16 cellular contexts compared by ENCODE assay signal in the genomic region with DNA sequence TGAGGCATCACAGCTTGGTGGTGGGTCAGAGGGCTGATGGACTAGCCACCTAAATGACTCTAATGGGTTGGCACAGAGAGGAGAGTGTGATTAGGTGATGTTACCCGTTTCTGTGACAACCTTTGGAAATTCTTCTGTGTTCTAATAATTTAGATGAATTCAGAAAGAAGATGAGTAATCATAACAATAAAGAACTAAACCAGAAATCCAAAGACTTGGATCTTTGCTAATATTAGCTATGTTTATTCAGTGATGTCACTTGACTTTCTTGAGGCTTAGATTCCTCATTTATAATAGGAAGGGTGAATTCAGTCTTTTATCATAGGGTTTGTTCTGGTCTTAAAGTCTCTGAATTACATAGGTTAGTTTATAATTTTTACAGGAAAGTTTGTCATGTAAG. TPM values are rescaled to one million over a fixed set of nuclear protein-coding genes. Genes with fewer than 3 reads are reported as not detected.
DNase-seq lines count a peak whose midpoint lies in the region; ATAC-seq, FAIRE-seq and TF ChIP-seq lines count a peak whose summit lies in the region.
"Had no signal": no experiment of that assay in that cellular context is flagged by ENCODE, and none has a peak within 500 bp of the region (broad histone marks: within the 10 kb centered on the region; RNA-seq: fewer than 3 reads in every experiment).

No MANE protein-coding gene starts in this region.

- peak overlapping the region; percentile 77 for H3K4me2 ChIP-seq in PC-3 (ENCODE audit: low read length)
- H3K4me2 ChIP-seq in keratinocyte (ENCODE audit: control insufficient read depth, extremely low read depth, insufficient read depth, low read depth, low read length), result peak overlapping the region; percentile 64
- H3K4me2 ChIP-seq: SK-N-SH had no signal

- no peaks in the 10 kb centered on the region for H3K27me3 ChIP-seq in ACC112 (ENCODE audit: insufficient read depth, low read length)
- H3K27me3 ChIP-seq in PC-3 (ENCODE audit: low read length), result no peaks in the 10 kb centered on the region
- H3K27me3 ChIP-seq in keratinocyte (ENCODE audit: control insufficient read depth, extremely low read depth, insufficient read depth, low read length), result no peaks in the 10 kb centered on the region

- DNase-seq in PC-3 (peak; percentile 74), epithelial cell of esophagus (ENCODE audit: low read depth) (peak; percentile 57), keratinocyte (ENCODE audit: low read depth, low spot score) (no peak), T-helper 2 cell (no peak), HuH-7.5 (ENCODE audit: low spot score) (no peak)
- DNase-seq: GF-D8, GOT3, NCI-H1105, NCI-H1694, Right ventricle myocardium superior, SK-N-SH had no signal

- H4K20me1 ChIP-seq in PC-3 (ENCODE audit: low read length) (no peaks in the 10 kb centered on the region), keratinocyte (ENCODE audit: control insufficient read depth, extremely low read depth, insufficient read depth, low read length) (no peaks in the 10 kb centered on the region)

- H2AFZ ChIP-seq in ACC112 (ENCODE audit: low read length, unreplicated experiment) (no peak overlapping the region), PC-3 (ENCODE audit: low read length) (no peak overlapping the region), keratinocyte (ENCODE audit: control insufficient read depth, low read length) (no peak overlapping the region)

- FAIRE-seq in keratinocyte (lab: Jason Lieb, UNC), result peak; percentile 63
- FAIRE-seq: RCC 7860 had no signal

- H3K4me1 ChIP-seq in ACC112 (ENCODE audit: control insufficient read depth, insufficient read depth, low read length, unreplicated experiment) (peaks cover 32% of the 10 kb centered on the region), PC-3 (ENCODE audit: insufficient read depth, low read length) (peaks cover 56% of the 10 kb centered on the region), keratinocyte (ENCODE audit: control insufficient read depth, extremely low read depth, insufficient read depth, low read length) (peaks cover 76% of the 10 kb centered on the region)

- H3K9me3 ChIP-seq in PC-3 (ENCODE audit: low read length) (no peaks in the 10 kb centered on the region), keratinocyte (ENCODE audit: control insufficient read depth, low read depth, low read length) (no peaks in the 10 kb centered on the region)
- H3K9me3 ChIP-seq: SK-N-SH had no signal

- no peaks in the 10 kb centered on the region for H3K9me2 ChIP-seq in PC-3 (replicated peaks; ENCODE audit: low read length)
- H3K9me2 ChIP-seq: SK-N-SH had no signal

- peak overlapping the region; percentile 54 for H3K27ac ChIP-seq in ACC112 (ENCODE audit: low read depth, low read length)
- H3K27ac ChIP-seq in PC-3 (ENCODE audit: low read length), result peak overlapping the region; percentile 81
- H3K27ac ChIP-seq in keratinocyte (ENCODE audit: control insufficient read depth, insufficient read depth, low read length), result peak overlapping the region; percentile 92
- H3K27ac ChIP-seq: 22Rv1 had no signal

- no peak for TF ChIP-seq CTCF in PC-3 (conservative IDR thresholded peaks at IDR 0.05; ENCODE audit: low read depth, low read length)
- TF ChIP-seq CTCF in epithelial cell of esophagus (IDR thresholded peaks at IDR 0.05; ENCODE audit: insufficient read depth, low read depth, low read length, missing control alignments), result no peak
- no peak for TF ChIP-seq CTCF in keratinocyte (optimal IDR thresholded peaks at IDR 0.05 in 1 of 3, IDR thresholded peaks at IDR 0.05 in 1 of 3, conservative IDR thresholded peaks at IDR 0.05 in 1 of 3; ENCODE audit: extremely low read depth in 1 of 3, insufficient read depth in 2 of 3, low read length in 3 of 3)

- dilution Hi-C loops in keratinocyte (cut with MboI; ENCODE audit: extremely low pct_ligation_motif_present, low sequenced_read_pairs), result no loop called here

- CTCF ChIA-PET in PC-3 (lab: Charles Lee), result interaction anchor here (2.9 kb wide), 1 partner anchor 19 kb away, joined by 7 read pairs; a partner anchor contains a TSS

- POLR2A ChIA-PET in PC-3 (lab: Charles Lee; ENCODE audit: unreplicated experiment), result interaction anchor here (0.7 kb wide), 1 partner anchor 228 kb away, joined by 4 read pairs; no protein-coding TSS in a partner anchor

- no TSS peak for BruUV-seq in PC-3 (replicated peaks; lab: Mats Ljungman, UMichigan)

- no peak overlapping the region for H3K4me3 ChIP-seq in ACC112 (ENCODE audit: low read depth, low read length)
- peak overlapping the region; percentile 34 for H3K4me3 ChIP-seq in PC-3 (ENCODE audit: low read length)
- H3K4me3 ChIP-seq in epithelial cell of esophagus (ENCODE audit: low read length), result no peak overlapping the region
- H3K4me3 ChIP-seq in keratinocyte (ENCODE audit: control insufficient read depth in 2 of 3, extremely low read depth in 1 of 3, insufficient read depth in 2 of 3, low read depth in 1 of 3, low read length in 3 of 3), result peak overlapping the region in 1 of 3 experiments; percentile 8

- no peak overlapping the region for H3K9ac ChIP-seq in PC-3 (ENCODE audit: low read length)
- H3K9ac ChIP-seq in keratinocyte (ENCODE audit: control insufficient read depth, extremely low read depth, insufficient read depth, low read length), result peak overlapping the region; percentile 53
- H3K9ac ChIP-seq: SK-N-SH had no signal

- H3K36me3 ChIP-seq in ACC112 (ENCODE audit: insufficient read depth, low read length) (no peaks in the 10 kb centered on the region), PC-3 (ENCODE audit: low read depth, low read length) (no peaks in the 10 kb centered on the region), keratinocyte (ENCODE audit: control insufficient read depth in 2 of 2, extremely low read depth in 1 of 2, insufficient read depth in 2 of 2, low read length in 2 of 2) (no peaks in the 10 kb centered on the region)

- ATAC-seq in PC-3 (peak; percentile 38), GM21717 (IDR thresholded peaks at IDR 0.05; ENCODE audit: unreplicated experiment) (no peak), GM19397 (IDR thresholded peaks at IDR 0.05; ENCODE audit: unreplicated experiment) (no peak)

- intact Hi-C loops in PC-3 (cut with micrococcal nuclease), result no loop called here

- no peaks in the 10 kb centered on the region for H3K9me1 ChIP-seq in keratinocyte (ENCODE audit: control insufficient read depth, extremely low read depth, insufficient read depth, low read length)

- H3F3A ChIP-seq in PC-3 (ENCODE audit: low read length, unreplicated experiment), result peaks cover 3% of the 10 kb centered on the region

- H3K79me2 ChIP-seq in ACC112 (ENCODE audit: control insufficient read depth, insufficient read depth, low read length, unreplicated experiment) (no peaks in the 10 kb centered on the region), PC-3 (ENCODE audit: low read length) (peaks cover 9% of the 10 kb centered on the region), keratinocyte (ENCODE audit: control insufficient read depth, insufficient read depth, low read length) (peaks cover 10% of the 10 kb centered on the region)

RNA-seq across cellular contexts. Expression of a gene that starts 19.9 kb away (rescaled TPM):
- 19.9 and 22.2 TPM in 2 replicates for total RNA-seq in PC-3 (2014; rRNA removed)
- 33.8 to 54.7 TPM (median 36.9 TPM) in 3 replicates for polyA plus RNA-seq in keratinocyte
- 60.7 TPM for polyA plus RNA-seq in keratinocyte (2011; ENCODE audit: low read depth)
- 20.3 and 32.0 TPM in 2 replicates for polyA plus RNA-seq in keratinocyte (2011; cell fraction: cytosol; rRNA removed)
- polyA plus RNA-seq in keratinocyte (2011; cell fraction: nucleus; rRNA removed), result 51.0 and 57.2 TPM in 2 replicates
- 32.0 and 53.1 TPM in 2 replicates for polyA plus RNA-seq in keratinocyte (2012; ENCODE audit: low replicate concordance)
- polyA minus RNA-seq in keratinocyte, result 26.5 to 85.7 TPM (median 52.9 TPM) in 3 replicates
- polyA minus RNA-seq in keratinocyte (2011; cell fraction: cytosol; rRNA and poly(A)+ RNA removed), result 36.6 TPM
- polyA minus RNA-seq in keratinocyte (2011; cell fraction: nucleus; rRNA and poly(A)+ RNA removed), result 61.8 and 116 TPM in 2 replicates

RNA-seq across cellular contexts. Expression of a gene that starts 54.8 kb away (rescaled TPM):
- 38.5 and 38.8 TPM in 2 replicates for total RNA-seq in PC-3 (2014; rRNA removed)
- polyA plus RNA-seq in keratinocyte, result 29.1 to 60.0 TPM (median 32.8 TPM) in 3 replicates
- polyA plus RNA-seq in keratinocyte (2011; ENCODE audit: low read depth), result 151 TPM
- polyA plus RNA-seq in keratinocyte (2011; cell fraction: cytosol; rRNA removed), result 23.9 and 47.2 TPM in 2 replicates
- polyA plus RNA-seq in keratinocyte (2011; cell fraction: nucleus; rRNA removed), result 18.6 and 25.7 TPM in 2 replicates
- 27.0 and 31.8 TPM in 2 replicates for polyA plus RNA-seq in keratinocyte (2012; ENCODE audit: low replicate concordance)
- polyA minus RNA-seq in keratinocyte, result 5.3 to 41.9 TPM (median 20.7 TPM) in 3 replicates
- polyA minus RNA-seq in keratinocyte (2011; cell fraction: cytosol; rRNA and poly(A)+ RNA removed), result 18.2 TPM
- 18.5 and 41.2 TPM in 2 replicates for polyA minus RNA-seq in keratinocyte (2011; cell fraction: nucleus; rRNA and poly(A)+ RNA removed)

Comparison
In these comparisons a context has a peak if more than half of its experiments do, and no peak if none do; other contexts are left out.
1. DNase-seq: peak in PC-3 (single experiment) and epithelial cell of esophagus (single experiment); none in keratinocyte (single experiment), T-helper 2 cell (0 of 5) and HuH-7.5 (single experiment).
2. Peak in every context shown above with its lines, with median percentiles within 50 percentile points of each other: H3K27ac ChIP-seq.